30 cellular contexts compared by ENCODE assay signal in the genomic region with DNA sequence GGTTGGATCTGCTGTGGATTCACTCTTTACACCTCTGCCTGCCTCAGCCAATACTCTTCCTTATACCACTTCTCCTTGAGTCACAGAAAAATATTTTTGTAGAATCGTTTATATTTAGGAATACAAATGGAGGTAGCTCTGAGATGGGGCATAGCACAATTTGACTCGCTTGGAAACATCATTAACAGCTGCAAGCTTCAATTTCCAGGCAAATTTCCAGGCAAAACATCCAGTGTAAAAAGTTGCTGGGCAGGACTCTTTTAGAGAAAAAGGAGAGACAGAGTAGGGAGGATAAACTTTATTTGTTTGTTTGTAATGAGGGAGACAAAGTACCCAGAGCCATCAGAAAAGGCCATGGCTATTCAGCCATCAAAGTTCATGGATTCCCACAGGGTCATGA.
"Had no signal": no experiment of that assay in that cellular context is flagged by ENCODE, and none has a peak within 500 bp of the region (broad histone marks: within the 10 kb centered on the region; RNA-seq: fewer than 3 reads in every experiment).

No MANE protein-coding gene starts in this region.

- H3K36me3 ChIP-seq: heart left ventricle, left lung, lower lobe of right lung, neutrophil, pancreas, right atrium auricular region, right lobe of liver, tibial nerve, vagina had no signal

- H3K4me3 Mint-ChIP-seq: immature natural killer cell; naive thymus-derived CD4-positive, alpha-beta T cell; natural killer cell treated with Interleukin-12 subunit alpha and Interleukin-12 subunit beta and Interleukin-15 and Interleukin-18, amount 100 ng/mL, for 72 hours; neural crest cell; stimulated activated effector memory CD8-positive, alpha-beta T cell treated with anti-CD3 and anti-CD28 coated beads, Interleukin-12 subunit alpha, Interleukin-12 subunit beta, amount 100 ng/mL, for 72 hours; stimulated activated naive CD8-positive, alpha-beta T cell treated with anti-CD3 and anti-CD28 coated beads, Interleukin-15, amount 100 ng/mL, for 72 hours; type B pancreatic cell had no signal

- H3K27ac Mint-ChIP-seq: immature natural killer cell; natural killer cell treated with Interleukin-12 subunit alpha and Interleukin-12 subunit beta and Interleukin-15 and Interleukin-18, amount 100 ng/mL, for 72 hours; stimulated activated effector memory CD8-positive, alpha-beta T cell treated with anti-CD3 and anti-CD28 coated beads, Interleukin-12 subunit alpha, Interleukin-12 subunit beta, amount 100 ng/mL, for 72 hours; stimulated activated naive CD8-positive, alpha-beta T cell treated with anti-CD3 and anti-CD28 coated beads, Interleukin-15, amount 100 ng/mL, for 72 hours; type B pancreatic cell had no signal

- H3K36me3 Mint-ChIP-seq: immature natural killer cell; naive thymus-derived CD4-positive, alpha-beta T cell; natural killer cell treated with Interleukin-12 subunit alpha and Interleukin-12 subunit beta and Interleukin-15 and Interleukin-18, amount 100 ng/mL, for 72 hours; stimulated activated effector memory CD8-positive, alpha-beta T cell treated with anti-CD3 and anti-CD28 coated beads, Interleukin-12 subunit alpha, Interleukin-12 subunit beta, amount 100 ng/mL, for 72 hours; type B pancreatic cell had no signal

- H3K4me3 ChIP-seq: heart left ventricle, left lung, lower lobe of right lung, pancreas, psoas muscle, right atrium auricular region, right lobe of liver, skin epidermis, tibial nerve, vagina had no signal

- H3K4me1 Mint-ChIP-seq: immature natural killer cell; naive thymus-derived CD4-positive, alpha-beta T cell; stimulated activated effector memory CD8-positive, alpha-beta T cell treated with anti-CD3 and anti-CD28 coated beads, Interleukin-12 subunit alpha, Interleukin-12 subunit beta, amount 100 ng/mL, for 72 hours; stimulated activated naive CD8-positive, alpha-beta T cell treated with anti-CD3 and anti-CD28 coated beads, Interleukin-15, amount 100 ng/mL, for 72 hours had no signal

- H3K9me3 ChIP-seq: heart left ventricle, left lung, lower lobe of right lung, neutrophil, pancreas, psoas muscle, right atrium auricular region, right lobe of liver, tibial nerve, vagina had no signal

- H3K27me3 Mint-ChIP-seq: naive thymus-derived CD4-positive, alpha-beta T cell; natural killer cell treated with Interleukin-12 subunit alpha and Interleukin-12 subunit beta and Interleukin-15 and Interleukin-18, amount 100 ng/mL, for 72 hours; stimulated activated naive CD8-positive, alpha-beta T cell treated with anti-CD3 and anti-CD28 coated beads, Interleukin-15, amount 100 ng/mL, for 72 hours had no signal

- H3K27me3 ChIP-seq: heart left ventricle, left lung, neutrophil, pancreas, right atrium auricular region, right lobe of liver, tibial nerve, vagina had no signal

- H3K4me1 ChIP-seq: heart left ventricle, left lung, lower lobe of right lung, pancreas, psoas muscle, right atrium auricular region, right lobe of liver, vagina had no signal

- H3K27ac ChIP-seq: heart left ventricle, left lung, lower lobe of right lung, neutrophil, pancreas, psoas muscle, right atrium auricular region, right lobe of liver, skin epidermis, tibial nerve, vagina had no signal

- ATAC-seq: heart left ventricle; left colon; left lung; lower lobe of right lung; naive thymus-derived CD4-positive, alpha-beta T cell; natural killer cell treated with Interleukin-12 subunit alpha and Interleukin-12 subunit beta and Interleukin-15 and Interleukin-18, amount 100 ng/mL, for 72 hours; pancreas; psoas muscle; right lobe of liver; stimulated activated effector memory CD8-positive, alpha-beta T cell treated with anti-CD3 and anti-CD28 coated beads, Interleukin-12 subunit alpha, Interleukin-12 subunit beta, amount 100 ng/mL, for 72 hours; stimulated activated naive CD8-positive, alpha-beta T cell treated with anti-CD3 and anti-CD28 coated beads, Interleukin-15, amount 100 ng/mL, for 72 hours had no signal

- DNase-seq: heart left ventricle; hypothalamus; immature natural killer cell; kidney; left colon; left lung; lower lobe of right lung; mammary epithelial cell; mesenchymal stem cell; naive thymus-derived CD4-positive, alpha-beta T cell; occipital lobe; pancreas; psoas muscle; right lobe of liver; stimulated activated CD4-positive, alpha-beta T cell treated with anti-CD3 and anti-CD28 coated beads, Interleukin-12 subunit alpha, Interleukin-12 subunit beta, amount 100 ng/mL, for 4 hours; stimulated activated CD4-positive, alpha-beta T cell treated with anti-CD3 and anti-CD28 coated beads, Interleukin-15, amount 100 ng/mL, for 24 hours; stimulated activated CD4-positive, alpha-beta T cell treated with anti-CD3 and anti-CD28 coated beads, Interleukin-2, amount 100 ng/mL, for 24 hours; stimulated activated CD4-positive, alpha-beta T cell treated with anti-CD3 and anti-CD28 coated beads, Interleukin-4, amount 100 ng/mL, for 24 hours; stimulated activated naive CD4-positive, alpha-beta T cell treated with Interleukin-2 at 50 U/mL for 16 hours; stimulated activated naive CD8-positive, alpha-beta T cell treated with anti-CD3 and anti-CD28 coated beads, Interleukin-15, amount 100 ng/mL, for 72 hours; substantia nigra had no signal
